1 cellular context compared by ENCODE assay signal in genomic region chr12:57309420-57309819, GRCh38.
TF ChIP-seq lines count a peak whose summit lies in the region.

No MANE protein-coding gene starts in this region.

TF ChIP-seq in SK-N-SH, 30 proteins besides CTCF, POLR2A, EP300 and RAD21 (continued from another document):
- no peak for TF ChIP-seq REST (IDR thresholded peaks at IDR 0.05; ENCODE audit: low read depth, low read length)
